ENCODE assay signal across 8 cellular contexts in the genomic region with DNA sequence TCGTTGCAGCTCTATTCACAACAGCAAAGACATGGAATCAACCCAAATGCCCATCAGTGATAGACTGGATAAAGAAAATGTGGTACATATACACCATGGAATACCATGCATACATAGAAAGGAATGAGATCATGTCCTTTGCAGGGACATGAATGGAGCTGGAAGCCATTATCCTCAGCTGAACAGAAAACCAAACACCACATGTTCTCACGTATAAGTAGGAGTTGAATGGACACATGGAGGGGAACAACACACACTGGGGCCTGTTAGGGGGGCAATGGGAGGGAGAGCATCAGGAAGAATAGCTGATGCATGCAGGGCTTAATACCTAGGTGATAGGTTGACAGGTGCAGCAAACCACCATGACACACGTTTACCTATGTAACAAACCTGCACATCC. TPM values are rescaled to one million over a fixed set of nuclear protein-coding genes. Genes with fewer than 3 reads are reported as not detected.
DNase-seq lines count a peak whose midpoint lies in the region; ATAC-seq, FAIRE-seq and TF ChIP-seq lines count a peak whose summit lies in the region.
"Not testable (repeated sequence)": the region's sequence is repeated elsewhere in the genome, so short reads cannot be mapped to it uniquely, and the experiment has no call there.

No MANE protein-coding gene starts in this region.

- WGBS in A549 (ENCODE audit: missing lambda C conversion rate), result 96% methylated on average over 3 of the region's 3 CpGs
- WGBS in sigmoid colon, 2 donors, result 91 to 93% methylated on average over 3 of the region's 3 CpGs

- H3K36me3 Mint-ChIP-seq in Calu3 (ENCODE audit: insufficient read depth, unreplicated experiment), result peaks cover 23% of the 10 kb centered on the region
- H3K36me3 Mint-ChIP-seq in WTC11, result peaks cover 27% of the 10 kb centered on the region
- H3K36me3 Mint-ChIP-seq in endothelial cell (ENCODE audit: low read depth, unreplicated experiment), result peaks cover 27% of the 10 kb centered on the region
- peaks cover 79% of the 10 kb centered on the region for H3K36me3 Mint-ChIP-seq in nephron (ENCODE audit: low read depth)

- TF ChIP-seq POLR2A in A549 (IDR thresholded peaks at IDR 0.05; ENCODE audit: low read length); sigmoid colon (IDR thresholded peaks at IDR 0.05): not testable (repeated sequence)

- CTCF ChIA-PET in A549 (lab: Yijun Ruan, JAX), result interaction anchor here (1.7 kb wide), 1 partner anchor 113 kb away, joined by 4 read pairs; no protein-coding TSS in a partner anchor
- CTCF ChIA-PET in Calu3 (lab: Charles Lee); WTC11 (lab: Charles Lee): not testable (repeated sequence)

- H3K9me3 ChIP-seq in A549, sigmoid colon, tibial artery: not testable (repeated sequence)

- not testable (repeated sequence) for TF ChIP-seq EP300 in A549 (IDR thresholded peaks at IDR 0.05); sigmoid colon (IDR thresholded peaks at IDR 0.05)

- not testable (repeated sequence) for H3K4me3 Mint-ChIP-seq in Calu3 (ENCODE audit: low read depth, unreplicated experiment); WTC11; nephron
- peak overlapping the region; percentile 2 for H3K4me3 Mint-ChIP-seq in endothelial cell (ENCODE audit: unreplicated experiment)

- TF ChIP-seq CTCF in A549 (IDR thresholded peaks at IDR 0.05); Calu3 (IDR thresholded peaks at IDR 0.05; ENCODE audit: unreplicated experiment); WTC11 (IDR thresholded peaks at IDR 0.05); endothelial cell (IDR thresholded peaks at IDR 0.05; ENCODE audit: unreplicated experiment); nephron (IDR thresholded peaks at IDR 0.05; ENCODE audit: unreplicated experiment in 3 of 3); sigmoid colon (IDR thresholded peaks at IDR 0.05); tibial artery (IDR thresholded peaks at IDR 0.05): not testable (repeated sequence)

- not testable (repeated sequence) for H3K9me3 Mint-ChIP-seq in Calu3 (ENCODE audit: low read depth, unreplicated experiment); WTC11; endothelial cell (ENCODE audit: unreplicated experiment); nephron

- intact Hi-C loops in Calu3 (cut with micrococcal nuclease; ENCODE audit: unreplicated experiment), result loop anchor here (5.0 kb wide), 1 partner anchor 115 kb away; a partner anchor contains a TSS
- intact Hi-C loops in sigmoid colon (cut with DNase I); tibial artery (cut with DNase I; ENCODE audit: low total_unique reads): not testable (repeated sequence)

- DNase-seq in A549 (ENCODE audit: low read depth in 1 of 2, low spot score in 1 of 2); Calu3; HTR-8/SVneo (ENCODE audit: insufficient read length, low spot score); WTC11 (ENCODE audit: low spot score); endothelial cell (ENCODE audit: low spot score); sigmoid colon; tibial artery: not testable (repeated sequence)

- not testable (repeated sequence) for FAIRE-seq in A549 (lab: Jason Lieb, UNC)
- peak; percentile 65 for FAIRE-seq in HTR-8/SVneo (lab: Jason Lieb, UNC)

- H3K4me1 ChIP-seq in A549 (peaks cover 18% of the 10 kb centered on the region), sigmoid colon (peaks cover 0 to 20% (median 18%) of the 10 kb centered on the region in 4 donors), tibial artery (peaks cover 0 to 18% (median 8%) of the 10 kb centered on the region in 4 donors)

- POLR2A ChIA-PET in A549 (lab: Yijun Ruan, JAX), result not testable (repeated sequence)
- POLR2A ChIA-PET in WTC11 (lab: Charles Lee), result interaction anchor here (0.6 kb wide), 1 partner anchor 361 kb away, joined by 3 read pairs; no protein-coding TSS in a partner anchor

- H3K27me3 ChIP-seq in sigmoid colon, tibial artery: not testable (repeated sequence)

- H3K4me2 ChIP-seq in A549, result peak overlapping the region; percentile 59; the same call in 2 of the 3 replicates

- peaks cover 18 to 58% (median 29%) of the 10 kb centered on the region in 4 donors for H3K36me3 ChIP-seq in sigmoid colon
- H3K36me3 ChIP-seq in tibial artery, result peaks cover 32 to 65% (median 43%) of the 10 kb centered on the region in 3 donors

- H3K4me3 ChIP-seq in A549, sigmoid colon, tibial artery: not testable (repeated sequence)

- H3K27ac Mint-ChIP-seq in Calu3 (ENCODE audit: unreplicated experiment) (peak overlapping the region; percentile 47), WTC11 (peak overlapping the region; percentile 67; the same call in 1 of the 2 replicates), nephron (peak overlapping the region in 2 of 3 experiments; percentile 70 to 72)
- H3K27ac Mint-ChIP-seq in endothelial cell (ENCODE audit: unreplicated experiment), result not testable (repeated sequence)

- H3K4me1 Mint-ChIP-seq in Calu3 (ENCODE audit: low read depth, unreplicated experiment) (peaks cover 18% of the 10 kb centered on the region), WTC11 (peaks cover 15% of the 10 kb centered on the region), endothelial cell (ENCODE audit: unreplicated experiment) (peaks cover 11% of the 10 kb centered on the region), nephron (peaks cover 11% of the 10 kb centered on the region)

- H3K27ac ChIP-seq in A549, result not testable (repeated sequence)
- H3K27ac ChIP-seq in sigmoid colon, result peak overlapping the region; percentile 54 to 75 (median 60)
- peak overlapping the region; percentile 45 to 66 for H3K27ac ChIP-seq in tibial artery

- not testable (repeated sequence) for BruUV-seq in Calu3 (replicated peaks; lab: Mats Ljungman, UMichigan)

- H3K27me3 Mint-ChIP-seq in Calu3 (ENCODE audit: unreplicated experiment); WTC11 (ENCODE audit: low read depth); endothelial cell (ENCODE audit: unreplicated experiment); nephron (ENCODE audit: low read depth): not testable (repeated sequence)

- not testable (repeated sequence) for ATAC-seq in A549, WTC11

- not testable (repeated sequence) for TF ChIP-seq RAD21 in A549 (conservative IDR thresholded peaks at IDR 0.05 in 1 of 2, IDR thresholded peaks at IDR 0.05 in 1 of 2)

RNA-seq across cellular contexts. Expression of a gene that starts 48.5 kb away (rescaled TPM):
- polyA plus RNA-seq in A549 (2011; rRNA removed) (24.7 and 26.3 TPM in 2 replicates), A549 (2017; fragmentation: RNase III; extraction: RNeasy Plus Mini Kit Qiagen cat#74134 plus additional on column Dnase treatment) (16.9 to 18.6 TPM (median 17.9 TPM) in 3 replicates), sigmoid colon (10 to 100 TPM in 2 of 3 donors, 1 to 10 TPM in 1; 9.0 to 17.8 (median 14.9) TPM)
- 10.4 and 10.6 TPM in 2 replicates for polyA plus RNA-seq in A549 (2012; cell fraction: cytosol; rRNA removed)
- polyA plus RNA-seq in A549 (2012; cell fraction: nucleus; rRNA removed), result 7.3 and 11.7 TPM in 2 replicates
- 28.0 and 31.2 TPM in 2 replicates for polyA minus RNA-seq in A549 (2011; rRNA and poly(A)+ RNA removed)
- total RNA-seq in Calu3 (2022) (22.2 and 24.0 TPM in 2 replicates), WTC11 (2021) (74.5 to 87.7 TPM (median 75.2 TPM) in 3 replicates), endothelial cell (ENCODE audit: unreplicated experiment) (38.5 TPM), sigmoid colon (10 to 100 TPM; 13.5 to 16.0 (median 14.8) TPM)
